Comparison of ENCODE assay signal across 8 cellular contexts in genomic region chr17:4969551-4970231, GRCh38. TPM values are rescaled to one million over a fixed set of nuclear protein-coding genes. Genes with fewer than 3 reads are reported as not detected.
DNase-seq lines count a peak whose midpoint lies in the region; ATAC-seq, FAIRE-seq and TF ChIP-seq lines count a peak whose summit lies in the region.

No MANE protein-coding gene starts in this region.

- H3K4me1 ChIP-seq in cardiac muscle cell (ENCODE audit: low read depth) (peaks cover 24% of the 10 kb centered on the region), tibial artery (peaks cover 0 to 35% (median 34%) of the 10 kb centered on the region in 4 donors)

- H3K27ac ChIP-seq in cardiac muscle cell = peak overlapping the region; percentile 96
- H3K27ac ChIP-seq in tibial artery = peak overlapping the region; percentile 90 to 92

- peaks cover 8% of the 10 kb centered on the region for H3K27me3 Mint-ChIP-seq in activated naive CD8-positive, alpha-beta T cell treated with anti-CD3 and anti-CD28 coated beads for 36 hours

- no peaks in the 10 kb centered on the region for H3K9me3 ChIP-seq in cardiac muscle cell (ENCODE audit: low read depth)
- H3K9me3 ChIP-seq in tibial artery = no peaks in the 10 kb centered on the region

- no peak for FAIRE-seq in HTR-8/SVneo (lab: Jason Lieb, UNC)

- intact Hi-C loops in Right ventricle myocardium inferior (cut with DNase I) = loop anchor here (5.0 kb wide), 1 partner anchor 62 kb away; no protein-coding TSS in a partner anchor
- intact Hi-C loops in tibial artery (cut with DNase I; ENCODE audit: low total_unique reads) = no loop called here

- H3K36me3 Mint-ChIP-seq in activated naive CD8-positive, alpha-beta T cell treated with anti-CD3 and anti-CD28 coated beads for 36 hours = peaks cover 30% of the 10 kb centered on the region

- ATAC-seq in Right ventricle myocardium inferior (no peak), HG02973 (IDR thresholded peaks at IDR 0.05; ENCODE audit: unreplicated experiment) (no peak)

- H3K27me3 ChIP-seq in cardiac muscle cell (no peaks in the 10 kb centered on the region), tibial artery (no peaks in the 10 kb centered on the region)

- H3K4me3 ChIP-seq in cardiac muscle cell (no peak overlapping the region), tibial artery (peak overlapping the region in 1 of 2 donors; percentile 66)

- H3K27ac Mint-ChIP-seq in activated naive CD8-positive, alpha-beta T cell treated with anti-CD3 and anti-CD28 coated beads for 36 hours = no peak overlapping the region

- no peaks in the 10 kb centered on the region for H3K36me3 ChIP-seq in cardiac muscle cell
- peaks cover 15 to 50% (median 44%) of the 10 kb centered on the region in 3 donors for H3K36me3 ChIP-seq in tibial artery

- TF ChIP-seq CTCF in cardiac muscle cell (IDR thresholded peaks at IDR 0.05; ENCODE audit: low read depth, low read length) (no peak), tibial artery (IDR thresholded peaks at IDR 0.05) (no peak)

- peaks cover 36% of the 10 kb centered on the region for H3K4me1 Mint-ChIP-seq in activated naive CD8-positive, alpha-beta T cell treated with anti-CD3 and anti-CD28 coated beads for 36 hours

- H3K9me3 Mint-ChIP-seq in activated naive CD8-positive, alpha-beta T cell treated with anti-CD3 and anti-CD28 coated beads for 36 hours = peaks cover 1% of the 10 kb centered on the region

- no peak overlapping the region for H3K4me3 Mint-ChIP-seq in activated naive CD8-positive, alpha-beta T cell treated with anti-CD3 and anti-CD28 coated beads for 36 hours

- peak; percentile 32 to 33 for DNase-seq in cardiac muscle cell (ENCODE audit: low read depth in 1 of 2, low spot score in 1 of 2)
- DNase-seq in Right ventricle myocardium inferior (ENCODE audit: missing footprints) = no peak
- DNase-seq in activated naive CD8-positive, alpha-beta T cell treated with anti-CD3 and anti-CD28 coated beads for 36 hours = peak; percentile 64
- DNase-seq in kidney tubule cell (ENCODE audit: low spot score) = peak; percentile 27
- no peak for DNase-seq in tibial artery
- no peak for DNase-seq in AG20443 (ENCODE audit: low spot score)
- DNase-seq in HTR-8/SVneo (ENCODE audit: insufficient read length, low spot score) = no peak

RNA-seq across cellular contexts. Expression of gene SPAG7, which starts 2.1 kb away (rescaled TPM):
- 199 and 227 TPM in 2 replicates for total RNA-seq in cardiac muscle cell
- polyA plus RNA-seq in cardiac muscle cell = 394 and 399 TPM in 2 replicates
- 166 TPM for total RNA-seq in Right ventricle myocardium inferior
- 10 to 100 TPM; 62.2 to 63.6 TPM for total RNA-seq in activated naive CD8-positive, alpha-beta T cell treated with anti-CD3 and anti-CD28 coated beads for 36 hours

RNA-seq across cellular contexts. Expression of gene CAMTA2, which starts 17.8 kb away (rescaled TPM):
- 10.5 and 11.6 TPM in 2 replicates for total RNA-seq in cardiac muscle cell
- 17.8 and 18.3 TPM in 2 replicates for polyA plus RNA-seq in cardiac muscle cell
- 37.1 TPM for total RNA-seq in Right ventricle myocardium inferior
- 100 to 1,000 TPM; 107 to 108 TPM for total RNA-seq in activated naive CD8-positive, alpha-beta T cell treated with anti-CD3 and anti-CD28 coated beads for 36 hours

RNA-seq across cellular contexts. Expression of gene ENO3, which starts 18.8 kb away (rescaled TPM):
- total RNA-seq in cardiac muscle cell = 595 and 1,068 TPM in 2 replicates
- polyA plus RNA-seq in cardiac muscle cell = 955 and 1,853 TPM in 2 replicates
- total RNA-seq in Right ventricle myocardium inferior = 549 TPM
- 10 to 100 TPM; 27.8 to 30.7 TPM for total RNA-seq in activated naive CD8-positive, alpha-beta T cell treated with anti-CD3 and anti-CD28 coated beads for 36 hours

RNA-seq across cellular contexts. Expression of gene PFN1, which starts 21.4 kb away (rescaled TPM):
- total RNA-seq in cardiac muscle cell (1,337 and 2,688 TPM in 2 replicates), Right ventricle myocardium inferior (218 TPM)
- 1,185 and 1,476 TPM in 2 replicates for polyA plus RNA-seq in cardiac muscle cell
- 1,000 to 10,000 TPM; 1,791 to 1,802 TPM for total RNA-seq in activated naive CD8-positive, alpha-beta T cell treated with anti-CD3 and anti-CD28 coated beads for 36 hours

RNA-seq across cellular contexts. Expression of gene INCA1, which starts 27.6 kb away (rescaled TPM):
- 1.9 and 6.7 TPM in 2 replicates for total RNA-seq in cardiac muscle cell
- 6.4 and 6.9 TPM in 2 replicates for polyA plus RNA-seq in cardiac muscle cell
- 2.4 TPM for total RNA-seq in Right ventricle myocardium inferior
- under 1 TPM; 0.29 to 0.36 TPM for total RNA-seq in activated naive CD8-positive, alpha-beta T cell treated with anti-CD3 and anti-CD28 coated beads for 36 hours

Comparison
In these comparisons a context has a peak if more than half of its experiments do, and no peak if none do; other contexts are left out.
1. DNase-seq: peak in cardiac muscle cell (2 of 2), activated naive CD8-positive, alpha-beta T cell treated with anti-CD3 and anti-CD28 coated beads for 36 hours (single experiment) and kidney tubule cell (single experiment); none in Right ventricle myocardium inferior (single experiment), tibial artery (0 of 2), AG20443 (single experiment) and HTR-8/SVneo (single experiment).
2. RNA of gene ENO3, which starts 18.8 kb away (total RNA-seq): 595 to 1,068 TPM in cardiac muscle cell and 549 TPM in Right ventricle myocardium inferior (single experiment); 27.8 to 30.7 TPM in activated naive CD8-positive, alpha-beta T cell treated with anti-CD3 and anti-CD28 coated beads for 36 hours; every median in the first group is over 10 times any median in the second.